Comparison of ENCODE assay signal across 21 cellular contexts in the genomic region with DNA sequence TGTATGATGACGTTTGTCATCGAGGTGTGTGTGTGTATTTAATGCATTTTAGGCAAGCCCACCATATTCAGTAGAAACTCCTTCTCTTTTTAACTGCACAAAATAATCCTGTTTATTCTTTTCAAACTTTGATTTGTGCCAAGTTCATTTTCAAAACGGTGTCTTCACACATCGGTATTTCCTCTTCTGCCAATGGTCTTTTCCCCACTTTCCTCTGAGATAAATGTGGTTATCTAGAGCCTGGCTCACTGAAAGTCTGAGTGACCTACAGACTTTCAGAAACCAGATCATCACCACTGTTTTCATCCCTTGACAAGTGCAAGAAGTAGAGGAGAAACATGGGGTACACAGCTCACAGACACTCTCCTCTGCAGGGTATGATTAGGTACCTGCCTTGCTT.
"Had no signal": no experiment of that assay in that cellular context is flagged by ENCODE, and none has a peak within 500 bp of the region (broad histone marks: within the 10 kb centered on the region; RNA-seq: fewer than 3 reads in every experiment).

No MANE protein-coding gene starts in this region.

- H3K27ac Mint-ChIP-seq: naive thymus-derived CD4-positive, alpha-beta T cell; nephron progenitor cell; stimulated activated memory B cell treated with anti-CD40 and anti-IgM and Interleukin-4, amounts not matched to agents 10 μg/mL and 1 μg/mL and 100 μg/mL, for 72 hours; stimulated activated naive CD8-positive, alpha-beta T cell treated with anti-CD3 and anti-CD28 coated beads, Interleukin-15, Interleukin-2, amounts not matched to agents 100 ng/mL and 50 ng/mL, for 24 hours had no signal

- DNase-seq: cerebellar nuclear complex; colonic mucosa; dermis blood vessel endothelial cell; glutamatergic neuron; kidney; left cardiac atrium; left ventricle myocardium inferior; naive thymus-derived CD4-positive, alpha-beta T cell; nephron progenitor cell; psoas muscle; spleen; stimulated activated CD4-positive, alpha-beta T cell treated with anti-CD3 and anti-CD28 coated beads, Interleukin-15, amount 100 ng/mL, for 24 hours; stimulated activated CD4-positive, alpha-beta T cell treated with anti-CD3 and anti-CD28 coated beads, Interleukin-1b, Interleukin-23, amount 100 ng/mL, for 48 hours; stimulated activated CD4-positive, alpha-beta T cell treated with anti-CD3 and anti-CD28 coated beads, Interleukin-4, amount 100 ng/mL, for 24 hours; tibial artery; upper lobe of right lung had no signal

- H3K4me3 Mint-ChIP-seq: naive thymus-derived CD4-positive, alpha-beta T cell; nephron progenitor cell; stimulated activated memory B cell treated with anti-CD40 and anti-IgM and Interleukin-4, amounts not matched to agents 10 μg/mL and 1 μg/mL and 100 μg/mL, for 72 hours; stimulated activated naive CD8-positive, alpha-beta T cell treated with anti-CD3 and anti-CD28 coated beads, Interleukin-15, Interleukin-2, amounts not matched to agents 100 ng/mL and 50 ng/mL, for 24 hours had no signal

- H3K9me3 Mint-ChIP-seq: nephron progenitor cell; stimulated activated memory B cell treated with anti-CD40 and anti-IgM and Interleukin-4, amounts not matched to agents 10 μg/mL and 1 μg/mL and 100 μg/mL, for 72 hours had no signal

- ATAC-seq: gastroesophageal sphincter; left cardiac atrium; naive thymus-derived CD4-positive, alpha-beta T cell; psoas muscle; sciatic nerve; stimulated activated memory B cell treated with anti-CD40 and anti-IgM and Interleukin-4, amounts not matched to agents 10 μg/mL and 1 μg/mL and 100 μg/mL, for 72 hours; upper lobe of right lung had no signal

- H3K36me3 ChIP-seq: colonic mucosa, gastroesophageal sphincter, left ventricle myocardium inferior, spleen, tibial artery, upper lobe of right lung had no signal

- FAIRE-seq: kidney had no signal

- H3K4me1 Mint-ChIP-seq: naive thymus-derived CD4-positive, alpha-beta T cell; nephron progenitor cell; stimulated activated memory B cell treated with anti-CD40 and anti-IgM and Interleukin-4, amounts not matched to agents 10 μg/mL and 1 μg/mL and 100 μg/mL, for 72 hours had no signal

- H3K27me3 Mint-ChIP-seq: naive thymus-derived CD4-positive, alpha-beta T cell; stimulated activated memory B cell treated with anti-CD40 and anti-IgM and Interleukin-4, amounts not matched to agents 10 μg/mL and 1 μg/mL and 100 μg/mL, for 72 hours; stimulated activated naive CD8-positive, alpha-beta T cell treated with anti-CD3 and anti-CD28 coated beads, Interleukin-15, Interleukin-2, amounts not matched to agents 100 ng/mL and 50 ng/mL, for 24 hours had no signal

- H3K4me3 ChIP-seq: colonic mucosa, gastroesophageal sphincter, left ventricle myocardium inferior, lung, psoas muscle, spleen, tibial artery, upper lobe of right lung had no signal

- H3K27ac ChIP-seq: colonic mucosa, gastroesophageal sphincter, left ventricle myocardium inferior, psoas muscle, spleen, tibial artery, upper lobe of right lung had no signal

- H3K9me3 ChIP-seq: colonic mucosa, gastroesophageal sphincter, left ventricle myocardium inferior, psoas muscle, spleen, tibial artery, upper lobe of right lung had no signal

- H3K4me1 ChIP-seq: colonic mucosa, gastroesophageal sphincter, left ventricle myocardium inferior, psoas muscle, spleen, tibial artery, upper lobe of right lung had no signal

- H3K27me3 ChIP-seq: colonic mucosa, gastroesophageal sphincter, spleen, tibial artery, upper lobe of right lung had no signal
